ENCODE assay signal across 17 cellular contexts in genomic region chr4:123577507-123577906, GRCh38.
DNase-seq lines count a peak whose midpoint lies in the region; ATAC-seq, FAIRE-seq and TF ChIP-seq lines count a peak whose summit lies in the region.
"Had no signal": no experiment of that assay in that cellular context is flagged by ENCODE, and none has a peak within 500 bp of the region (broad histone marks: within the 10 kb centered on the region; RNA-seq: fewer than 3 reads in every experiment).

No MANE protein-coding gene starts in this region.

- 85% methylated on average over 1 of the region's 1 CpG for WGBS in HepG2 (ENCODE audit: low lambda C conversion rate)
- WGBS in esophagus squamous epithelium, 2 donors = 35 to 76% methylated on average over 1 of the region's 1 CpG

- H3K4me2 ChIP-seq in HepG2 (ENCODE audit: low read depth, low read length) = no peak overlapping the region

- H3K27me3 Mint-ChIP-seq in activated T-helper 17 cell treated with anti-CD3 and anti-CD28 coated beads, Interleukin-2, amount 50 U/mL, for 72 hours = peaks cover 3% of the 10 kb centered on the region
- H3K27me3 Mint-ChIP-seq: CD4-positive, alpha-beta T cell; IgD-negative memory B cell had no signal

- no peaks in the 10 kb centered on the region for H3K4me1 ChIP-seq in HepG2 (ENCODE audit: insufficient read depth, low read length)
- H3K4me1 ChIP-seq in esophagus squamous epithelium = no peaks in the 10 kb centered on the region

- no peak overlapping the region for H3K4me3 Mint-ChIP-seq in activated T-helper 17 cell treated with anti-CD3 and anti-CD28 coated beads, Interleukin-2, amount 50 U/mL, for 72 hours
- H3K4me3 Mint-ChIP-seq: B cell; CD4-positive, alpha-beta T cell; IgD-negative memory B cell had no signal

- H3K27ac Mint-ChIP-seq in activated T-helper 17 cell treated with anti-CD3 and anti-CD28 coated beads, Interleukin-2, amount 50 U/mL, for 72 hours = no peak overlapping the region
- H3K27ac Mint-ChIP-seq: B cell; CD4-positive, alpha-beta T cell; IgD-negative memory B cell had no signal

- peaks cover 21% of the 10 kb centered on the region for H3K9me3 Mint-ChIP-seq in activated T-helper 17 cell treated with anti-CD3 and anti-CD28 coated beads, Interleukin-2, amount 50 U/mL, for 72 hours

- no peak overlapping the region for H3K27ac ChIP-seq in HepG2 (ENCODE audit: extremely low read length, insufficient read depth, low read length)
- H3K27ac ChIP-seq in esophagus squamous epithelium = no peak overlapping the region

- H3K4me1 Mint-ChIP-seq in activated T-helper 17 cell treated with anti-CD3 and anti-CD28 coated beads, Interleukin-2, amount 50 U/mL, for 72 hours = no peaks in the 10 kb centered on the region
- H3K4me1 Mint-ChIP-seq: B cell, IgD-negative memory B cell had no signal

- DNase-seq in NCI-H69 (lab: John Stamatoyannopoulos, UW) = peak; percentile 47
- DNase-seq in bronchial epithelial cell (ENCODE audit: low read depth) = peak; percentile 56
- DNase-seq in HepG2 (ENCODE audit: low spot score) = no peak
- no peak for DNase-seq in esophagus squamous epithelium (lab: John Stamatoyannopoulos, UW)
- DNase-seq: C1 segment of cervical spinal cord; Calu3; CD4-positive, alpha-beta T cell; DMS 273 treated with DMSO at 0.1 percent for 48 hours; HCEC 1CT had no signal

- H3K4me3 ChIP-seq in bronchial epithelial cell (ENCODE audit: low read depth, low read length) (no peak overlapping the region), HepG2 (replicated peaks in 1 of 3; ENCODE audit: insufficient read depth in 1 of 3, low read depth in 2 of 3, low read length in 3 of 3) (no peak overlapping the region), esophagus squamous epithelium (no peak overlapping the region)
- H3K4me3 ChIP-seq: GM12878 had no signal

- H2AFZ ChIP-seq in HepG2 (ENCODE audit: low read length) = no peak overlapping the region

- intact Hi-C loops in HepG2 (cut with micrococcal nuclease; ENCODE audit: unreplicated experiment) (no loop called here), esophagus squamous epithelium (cut with DNase I) (no loop called here)

- H3K27me3 ChIP-seq in bronchial epithelial cell (ENCODE audit: control insufficient read depth, insufficient read depth, low read length) = no peaks in the 10 kb centered on the region
- H3K27me3 ChIP-seq in HepG2 (ENCODE audit: control insufficient read depth in 1 of 2, insufficient read depth in 2 of 2, low read length in 2 of 2) = no peaks in the 10 kb centered on the region
- H3K27me3 ChIP-seq in esophagus squamous epithelium = no peaks in the 10 kb centered on the region

- TF ChIP-seq CTCF in bronchial epithelial cell (IDR thresholded peaks at IDR 0.05; ENCODE audit: insufficient read depth, low read length, severe bottlenecking) (no peak), HepG2 (CRISPR knock-in tag; IDR thresholded peaks at IDR 0.05) (no peak), esophagus squamous epithelium (IDR thresholded peaks at IDR 0.05) (no peak)

- H3K79me2 ChIP-seq in HepG2 (ENCODE audit: insufficient read depth, low read length) = no peaks in the 10 kb centered on the region

- no peak for TF ChIP-seq POLR2A in HepG2 (IDR thresholded peaks at IDR 0.05; ENCODE audit: insufficient read depth in 1 of 2, low read depth in 2 of 2, low read length in 2 of 2)
- TF ChIP-seq POLR2A in esophagus squamous epithelium (IDR thresholded peaks at IDR 0.05) = no peak

- peaks cover 17% of the 10 kb centered on the region for H3K9me3 ChIP-seq in HepG2 (ENCODE audit: low read length)
- H3K9me3 ChIP-seq in esophagus squamous epithelium = peaks cover 0 to 11% (median 7%) of the 10 kb centered on the region in 3 donors

- TF ChIP-seq RAD21 in HepG2 (CRISPR knock-in tag; IDR thresholded peaks at IDR 0.05) = no peak

- no peak overlapping the region for H3K9ac ChIP-seq in HepG2 (ENCODE audit: insufficient read depth, low read depth, low read length)

- BruUV-seq in HepG2 (replicated peaks; lab: Mats Ljungman, UMichigan) = no TSS peak

- no peak for FAIRE-seq in bronchial epithelial cell (lab: Jason Lieb, UNC)
- FAIRE-seq in HepG2 (lab: Jason Lieb, UNC) = no peak
- FAIRE-seq: A204.1, GM12878, GM18507 had no signal

- H4K20me1 ChIP-seq in HepG2 (ENCODE audit: insufficient read depth, low read length) = no peaks in the 10 kb centered on the region

- in situ Hi-C loops in HepG2 (cut with HindIII; ENCODE audit: extremely low pct_ligation_motif_present, low pct_unique_long_range_greater_than_20kb) = no loop called here

- H3K36me3 Mint-ChIP-seq in activated T-helper 17 cell treated with anti-CD3 and anti-CD28 coated beads, Interleukin-2, amount 50 U/mL, for 72 hours (ENCODE audit: low read depth) = no peaks in the 10 kb centered on the region

- ATAC-seq in HepG2 (no peak), HG02759 (IDR thresholded peaks at IDR 0.05; ENCODE audit: unreplicated experiment) (no peak), GM21367 (IDR thresholded peaks at IDR 0.05; ENCODE audit: unreplicated experiment) (no peak)
- no peak for ATAC-seq in activated T-helper 17 cell treated with anti-CD3 and anti-CD28 coated beads, Interleukin-2, amount 50 U/mL, for 72 hours (replicated peaks)
- ATAC-seq: GM12878 had no signal

- CTCF ChIA-PET in HepG2 (lab: Yijun Ruan, JAX; ENCODE audit: low intra/inter-chr PET ratio, low total read pairs) = interaction anchor here (1.2 kb wide), 1 partner anchor 13 kb away, joined by 3 read pairs; no protein-coding TSS in a partner anchor

- H3K36me3 ChIP-seq in bronchial epithelial cell (ENCODE audit: control insufficient read depth, insufficient read depth, low read length) (no peaks in the 10 kb centered on the region), HepG2 (replicated peaks in 1 of 2; ENCODE audit: control insufficient read depth in 1 of 2, insufficient read depth in 2 of 2, low read length in 2 of 2) (no peaks in the 10 kb centered on the region), esophagus squamous epithelium (no peaks in the 10 kb centered on the region)

- POLR2A ChIA-PET in HepG2 (lab: Yijun Ruan, JAX) = no interaction called here

- TF ChIP-seq EP300 in HepG2 (IDR thresholded peaks at IDR 0.05; ENCODE audit: low read depth in 2 of 2, low read length in 2 of 2) = no peak
- no peak for TF ChIP-seq EP300 in HepG2 (CRISPR knock-in tag; IDR thresholded peaks at IDR 0.05; ENCODE audit: borderline replicate concordance)

TF ChIP-seq in HepG2, 621 proteins besides CTCF, POLR2A, EP300 and RAD21:
- TF ChIP-seq, protein P1, sequence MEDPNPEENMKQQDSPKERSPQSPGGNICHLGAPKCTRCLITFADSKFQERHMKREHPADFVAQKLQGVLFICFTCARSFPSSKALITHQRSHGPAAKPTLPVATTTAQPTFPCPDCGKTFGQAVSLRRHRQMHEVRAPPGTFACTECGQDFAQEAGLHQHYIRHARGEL (CRISPR knock-in tag; IDR thresholded peaks at IDR 0.05) = no peak
- TF ChIP-seq GZF1 (CRISPR knock-in tag; IDR thresholded peaks at IDR 0.05) (0 out of 2 replicates have a peak, but pooled peaks have one; percentile 46), ZNF543 (CRISPR knock-in tag; IDR thresholded peaks at IDR 0.05) (no peak)

Comparison
In these comparisons a context has a peak if more than half of its experiments do, and no peak if none do; other contexts are left out.
1. DNase-seq: peak in NCI-H69 (single experiment) and bronchial epithelial cell (single experiment); none in HepG2 (single experiment) and esophagus squamous epithelium (single experiment).